ENCODE assay signal across 16 cellular contexts in the genomic region with DNA sequence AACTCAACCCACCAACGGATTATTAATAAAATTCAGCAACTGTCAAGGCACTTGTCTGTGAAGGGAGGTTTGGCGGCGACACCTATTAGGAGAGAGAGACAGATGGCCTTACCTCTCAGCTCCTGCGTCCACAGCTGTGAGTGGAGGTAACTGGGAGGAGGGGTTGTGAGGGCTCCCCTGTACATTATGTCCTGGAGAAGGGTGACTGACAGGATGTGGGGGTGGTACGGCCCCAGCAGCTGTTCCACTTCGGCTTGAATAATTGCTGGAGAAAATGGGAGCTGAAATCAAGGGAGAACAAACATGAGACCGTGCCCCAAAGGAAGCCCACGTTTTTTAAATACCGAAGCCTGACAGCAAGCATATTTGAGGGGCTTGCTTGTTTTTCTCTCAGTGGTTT.
DNase-seq lines count a peak whose midpoint lies in the region; ATAC-seq and TF ChIP-seq lines count a peak whose summit lies in the region.
"Had no signal": no experiment of that assay in that cellular context is flagged by ENCODE, and none has a peak within 500 bp of the region (broad histone marks: within the 10 kb centered on the region; RNA-seq: fewer than 3 reads in every experiment).

No MANE protein-coding gene starts in this region.

- ATAC-seq in left colon (no peak), GM21515 (IDR thresholded peaks at IDR 0.05; ENCODE audit: unreplicated experiment) (no peak)

- intact Hi-C loops in left colon (cut with DNase I, micrococcal nuclease) = no loop called here

- H3K27me3 Mint-ChIP-seq in nephron (ENCODE audit: low read depth) = no peaks in the 10 kb centered on the region
- H3K27me3 Mint-ChIP-seq: CD4-positive, CD25-positive, alpha-beta regulatory T cell had no signal

- H3K36me3 Mint-ChIP-seq in nephron (ENCODE audit: low read depth) = peaks cover 6% of the 10 kb centered on the region
- H3K36me3 Mint-ChIP-seq: CD4-positive, CD25-positive, alpha-beta regulatory T cell had no signal

- DNase-seq in NCI-H1092 treated with DMSO at 0.1 percent for 48 hours (lab: John Stamatoyannopoulos, UW) = peak; percentile 70
- DNase-seq in NCI-H82 treated with DMSO at 0.1 percent for 48 hours (lab: John Stamatoyannopoulos, UW; ENCODE audit: unreplicated experiment) = peak; percentile 26
- DNase-seq in left colon = no peak
- DNase-seq in foreskin melanocyte = no peak
- DNase-seq in activated gamma-delta T cell treated with Interleukin-2 at 50 U/mL for 16 hours = no peak
- DNase-seq: activated CD4-positive, alpha-beta T cell treated with anti-CD3 and anti-CD28 coated beads, Interleukin-2, amount 50 U/mL, for 1 hour; activated naive CD4-positive, alpha-beta T cell treated with Interleukin-2 at 50 U/mL for 16 hours; aorta; CD4-positive, CD25-positive, alpha-beta regulatory T cell; hypothalamus; stimulated activated naive CD4-positive, alpha-beta T cell treated with Interleukin-2 at 50 U/mL for 16 hours; SW 1271; transverse colon had no signal

- H3K4me1 Mint-ChIP-seq in nephron = peaks cover 14% of the 10 kb centered on the region
- H3K4me1 Mint-ChIP-seq: CD4-positive, CD25-positive, alpha-beta regulatory T cell had no signal

- TF ChIP-seq CTCF in C4-2B (conservative IDR thresholded peaks at IDR 0.05) = no peak
- no peak for TF ChIP-seq CTCF in nephron (IDR thresholded peaks at IDR 0.05; ENCODE audit: unreplicated experiment in 3 of 3)

- no peak overlapping the region for H3K4me3 Mint-ChIP-seq in nephron
- H3K4me3 Mint-ChIP-seq: CD4-positive, CD25-positive, alpha-beta regulatory T cell had no signal

- H3K9me3 Mint-ChIP-seq in nephron = no peaks in the 10 kb centered on the region

- H3K27ac Mint-ChIP-seq in nephron = peak overlapping the region; percentile 11 to 52 (median 25)
- H3K27ac Mint-ChIP-seq: CD4-positive, CD25-positive, alpha-beta regulatory T cell had no signal

- peak overlapping the region; percentile 42 for H3K27ac ChIP-seq in C4-2B
- H3K27ac ChIP-seq: transverse colon had no signal

Comparison
In these comparisons a context has a peak if more than half of its experiments do, and no peak if none do; other contexts are left out.
1. DNase-seq: peak in NCI-H1092 treated with DMSO at 0.1 percent for 48 hours (single experiment) and NCI-H82 treated with DMSO at 0.1 percent for 48 hours (single experiment); none in left colon (0 of 2), foreskin melanocyte (single experiment) and activated gamma-delta T cell treated with Interleukin-2 at 50 U/mL for 16 hours (single experiment).